ENCODE assay signal across 32 cellular contexts in the genomic region with DNA sequence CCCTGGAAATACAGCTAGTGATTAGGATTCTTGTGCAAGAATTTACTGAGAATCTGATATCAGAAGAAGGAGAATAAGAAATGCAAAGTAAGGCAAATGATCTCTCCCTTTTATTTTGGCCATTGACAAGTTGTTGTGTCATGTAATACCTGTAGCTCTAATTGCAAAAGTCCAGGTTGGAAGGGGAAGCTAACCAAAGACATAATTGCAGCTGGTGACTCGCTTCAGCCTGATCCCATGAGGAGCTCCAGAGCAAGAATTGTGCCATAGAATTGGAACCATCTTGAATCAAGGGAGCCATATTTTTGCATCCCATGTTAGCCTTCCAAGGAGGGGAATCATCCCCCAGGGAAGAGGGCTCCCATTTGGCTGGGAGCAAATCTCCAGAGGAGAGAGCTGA.
"Had no signal": no experiment of that assay in that cellular context is flagged by ENCODE, and none has a peak within 500 bp of the region (broad histone marks: within the 10 kb centered on the region; RNA-seq: fewer than 3 reads in every experiment).

No MANE protein-coding gene starts in this region.

- H3K27ac ChIP-seq: ascending aorta, cardiac muscle cell, VCaP had no signal

- H3K4me3 ChIP-seq: ascending aorta, cardiac muscle cell had no signal

- H3K36me3 ChIP-seq: ascending aorta, cardiac muscle cell had no signal

- ATAC-seq: activated CD8-positive, alpha-beta T cell treated with anti-CD3 and anti-CD28 coated beads for 36 hours; activated naive CD4-positive, alpha-beta T cell treated with anti-CD3 and anti-CD28 coated beads, Interleukin-2, amount 50 U/mL, for 72 hours; activated T-cell treated with anti-CD3 and anti-CD28 coated beads, Interleukin-2, amount 50 U/mL, for 4 hours; activated T-cell treated with anti-CD3 and anti-CD28 coated beads, Interleukin-2, amount 50 U/mL, for 72 hours; activated T-helper 17 cell treated with anti-CD3 and anti-CD28 coated beads, Interleukin-2, amount 50 U/mL, for 72 hours had no signal

- DNase-seq: activated B cell treated with CpG ODN at 0.5 μM for 24 hours; activated CD4-positive, alpha-beta memory T cell treated with anti-CD3 and anti-CD28 coated beads for 36 hours; activated CD4-positive, alpha-beta T cell treated with anti-CD3 and anti-CD28 coated beads for 4 hours; activated CD4-positive, alpha-beta T cell treated with anti-CD3 and anti-CD28 coated beads, Interleukin-2, amount 10 ng/mL, durations not matched to agents 24 days and 14 days; activated CD4-positive, alpha-beta T cell treated with anti-CD3 and anti-CD28 coated beads, Interleukin-2, amount 50 U/mL, for 1 hour; activated CD4-positive, alpha-beta T cell treated with anti-CD3 and anti-CD28 coated beads, Interleukin-2, amount 50 U/mL, for 4 hours; activated CD4-positive, CD25-positive, alpha-beta regulatory T cell treated with anti-CD3 and anti-CD28 coated beads, Interleukin-2, amount 50 U/mL, for 72 hours; activated CD8-positive, alpha-beta memory T cell treated with anti-CD3 and anti-CD28 coated beads, Interleukin-2, amount 50 U/mL, for 4 hours; activated CD8-positive, alpha-beta T cell treated with anti-CD3 and anti-CD28 coated beads for 36 hours; activated effector memory CD4-positive, alpha-beta T cell treated with anti-CD3 and anti-CD28 coated beads, Interleukin-2, amount 50 U/mL, for 16 hours; activated gamma-delta T cell treated with Interleukin-2 at 50 U/mL for 16 hours; activated naive CD4-positive, alpha-beta T cell; activated naive CD4-positive, alpha-beta T cell treated with anti-CD3 and anti-CD28 coated beads for 36 hours; activated naive CD4-positive, alpha-beta T cell treated with anti-CD3 and anti-CD28 coated beads, Interleukin-2, amount 50 U/mL, for 16 hours; activated naive CD8-positive, alpha-beta T cell treated with anti-CD3 and anti-CD28 coated beads for 36 hours; activated T-cell treated with anti-CD3 and anti-CD28 coated beads for 4 hours; activated T-cell treated with anti-CD3 and anti-CD28 coated beads, Interleukin-2, amount 50 U/mL, for 1 hour; activated T-cell treated with anti-CD3 and anti-CD28 coated beads, Interleukin-2, amount 50 U/mL, for 4 hours; activated T-cell treated with anti-CD3 and anti-CD28 coated beads, Interleukin-2, amount 50 U/mL, for 72 hours; amygdala; anterior cingulate cortex; caudate nucleus; cerebellar nuclear complex; T-helper 1 cell; T-helper 2 cell; T-helper 9 cell had no signal

- H3K9me3 ChIP-seq: ascending aorta had no signal

- H3K4me1 ChIP-seq: ascending aorta had no signal

- FAIRE-seq: TTC549 had no signal

- H3K27me3 ChIP-seq: ascending aorta, cardiac muscle cell had no signal
